ENCODE assay signal across 11 cellular contexts in genomic region chr6:132259070-132259469, GRCh38.
DNase-seq lines count a peak whose midpoint lies in the region; ATAC-seq, FAIRE-seq and TF ChIP-seq lines count a peak whose summit lies in the region.
"Had no signal": no experiment of that assay in that cellular context is flagged by ENCODE, and none has a peak within 500 bp of the region (broad histone marks: within the 10 kb centered on the region; RNA-seq: fewer than 3 reads in every experiment).

No MANE protein-coding gene starts in this region.

- H3K36me3 ChIP-seq in keratinocyte (ENCODE audit: control insufficient read depth in 2 of 2, extremely low read depth in 1 of 2, insufficient read depth in 2 of 2, low read length in 2 of 2): no peaks in the 10 kb centered on the region

- H3K36me3 Mint-ChIP-seq in stimulated activated memory B cell treated with anti-CD40 and anti-IgM and Interleukin-4, amounts not matched to agents 10 μg/mL and 1 μg/mL and 100 μg/mL, for 72 hours: no peaks in the 10 kb centered on the region

- no peaks in the 10 kb centered on the region for H3K4me1 ChIP-seq in keratinocyte (ENCODE audit: control insufficient read depth, extremely low read depth, insufficient read depth, low read length)

- no peaks in the 10 kb centered on the region for H4K20me1 ChIP-seq in keratinocyte (ENCODE audit: control insufficient read depth, extremely low read depth, insufficient read depth, low read length)

- FAIRE-seq in HTR-8/SVneo (lab: Jason Lieb, UNC): no peak
- peak; percentile 26 for FAIRE-seq in keratinocyte (lab: Jason Lieb, UNC)
- FAIRE-seq in GM19239 (lab: Jason Lieb, UNC): no peak

- H3K27me3 ChIP-seq in keratinocyte (ENCODE audit: control insufficient read depth, extremely low read depth, insufficient read depth, low read length): no peaks in the 10 kb centered on the region

- no peaks in the 10 kb centered on the region for H3K4me1 Mint-ChIP-seq in stimulated activated memory B cell treated with anti-CD40 and anti-IgM and Interleukin-4, amounts not matched to agents 10 μg/mL and 1 μg/mL and 100 μg/mL, for 72 hours

- no peak for ATAC-seq in stimulated activated memory B cell treated with anti-CD40 and anti-IgM and Interleukin-4, amounts not matched to agents 10 μg/mL and 1 μg/mL and 100 μg/mL, for 72 hours
- no peak for ATAC-seq in HG03095 (IDR thresholded peaks at IDR 0.05; ENCODE audit: unreplicated experiment)

- no peak overlapping the region for H3K9ac ChIP-seq in keratinocyte (ENCODE audit: control insufficient read depth, extremely low read depth, insufficient read depth, low read length)

- peak; percentile 43 for TF ChIP-seq CTCF in AG09319 (IDR thresholded peaks at IDR 0.05; ENCODE audit: low read depth, low read length)
- peak; percentile 4 to 46 (median 41) for TF ChIP-seq CTCF in keratinocyte (optimal IDR thresholded peaks at IDR 0.05 in 1 of 3, IDR thresholded peaks at IDR 0.05 in 1 of 3, conservative IDR thresholded peaks at IDR 0.05 in 1 of 3; ENCODE audit: extremely low read depth in 1 of 3, insufficient read depth in 2 of 3, low read length in 3 of 3)

- H3K4me2 ChIP-seq in keratinocyte (ENCODE audit: control insufficient read depth, extremely low read depth, insufficient read depth, low read depth, low read length): no peak overlapping the region

- H3K27ac Mint-ChIP-seq in stimulated activated memory B cell treated with anti-CD40 and anti-IgM and Interleukin-4, amounts not matched to agents 10 μg/mL and 1 μg/mL and 100 μg/mL, for 72 hours: no peak overlapping the region

- H3K4me3 Mint-ChIP-seq in stimulated activated memory B cell treated with anti-CD40 and anti-IgM and Interleukin-4, amounts not matched to agents 10 μg/mL and 1 μg/mL and 100 μg/mL, for 72 hours: no peak overlapping the region

- DNase-seq in AG09319 (ENCODE audit: extremely low read depth, low read depth): no peak
- DNase-seq in HTR-8/SVneo (ENCODE audit: insufficient read length, low spot score): peak; percentile 21
- DNase-seq in astrocyte of the hippocampus (ENCODE audit: low read depth, low spot score): peak; percentile 53
- no peak for DNase-seq in keratinocyte (ENCODE audit: low read depth, low spot score)
- no peak for DNase-seq in GM19239 (ENCODE audit: insufficient read length, low spot score)
- no peak for DNase-seq in GDM1 (lab: John Stamatoyannopoulos, UW)
- DNase-seq: activated effector memory CD4-positive, alpha-beta T cell treated with anti-CD3 and anti-CD28 coated beads, Interleukin-2, amount 50 U/mL, for 16 hours; glutamatergic neuron; NCI-H2171 treated with DMSO at 0.1 percent for 48 hours had no signal

- no peak overlapping the region for H3K27ac ChIP-seq in keratinocyte (ENCODE audit: control insufficient read depth, insufficient read depth, low read length)

- peaks cover 9% of the 10 kb centered on the region for H3K27me3 Mint-ChIP-seq in stimulated activated memory B cell treated with anti-CD40 and anti-IgM and Interleukin-4, amounts not matched to agents 10 μg/mL and 1 μg/mL and 100 μg/mL, for 72 hours

- dilution Hi-C loops in keratinocyte (cut with MboI; ENCODE audit: extremely low pct_ligation_motif_present, low sequenced_read_pairs): no loop called here

- H3K9me3 Mint-ChIP-seq in stimulated activated memory B cell treated with anti-CD40 and anti-IgM and Interleukin-4, amounts not matched to agents 10 μg/mL and 1 μg/mL and 100 μg/mL, for 72 hours: no peaks in the 10 kb centered on the region

- no peak overlapping the region for H3K4me3 ChIP-seq in keratinocyte (ENCODE audit: control insufficient read depth in 2 of 3, extremely low read depth in 1 of 3, insufficient read depth in 2 of 3, low read depth in 1 of 3, low read length in 3 of 3)

- H3K79me2 ChIP-seq in keratinocyte (ENCODE audit: control insufficient read depth, insufficient read depth, low read length): no peaks in the 10 kb centered on the region

- H3K9me1 ChIP-seq in keratinocyte (ENCODE audit: control insufficient read depth, extremely low read depth, insufficient read depth, low read length): no peaks in the 10 kb centered on the region

- no peaks in the 10 kb centered on the region for H3K9me3 ChIP-seq in keratinocyte (ENCODE audit: control insufficient read depth, low read depth, low read length)

- H2AFZ ChIP-seq in keratinocyte (ENCODE audit: control insufficient read depth, low read length): no peak overlapping the region

Comparison
In these comparisons a context has a peak if more than half of its experiments do, and no peak if none do; other contexts are left out.
1. DNase-seq: peak in HTR-8/SVneo (single experiment) and astrocyte of the hippocampus (single experiment); none in AG09319 (single experiment), keratinocyte (single experiment), GM19239 (single experiment) and GDM1 (single experiment).